Comparison of ENCODE assay signal across 16 cellular contexts in the genomic region with DNA sequence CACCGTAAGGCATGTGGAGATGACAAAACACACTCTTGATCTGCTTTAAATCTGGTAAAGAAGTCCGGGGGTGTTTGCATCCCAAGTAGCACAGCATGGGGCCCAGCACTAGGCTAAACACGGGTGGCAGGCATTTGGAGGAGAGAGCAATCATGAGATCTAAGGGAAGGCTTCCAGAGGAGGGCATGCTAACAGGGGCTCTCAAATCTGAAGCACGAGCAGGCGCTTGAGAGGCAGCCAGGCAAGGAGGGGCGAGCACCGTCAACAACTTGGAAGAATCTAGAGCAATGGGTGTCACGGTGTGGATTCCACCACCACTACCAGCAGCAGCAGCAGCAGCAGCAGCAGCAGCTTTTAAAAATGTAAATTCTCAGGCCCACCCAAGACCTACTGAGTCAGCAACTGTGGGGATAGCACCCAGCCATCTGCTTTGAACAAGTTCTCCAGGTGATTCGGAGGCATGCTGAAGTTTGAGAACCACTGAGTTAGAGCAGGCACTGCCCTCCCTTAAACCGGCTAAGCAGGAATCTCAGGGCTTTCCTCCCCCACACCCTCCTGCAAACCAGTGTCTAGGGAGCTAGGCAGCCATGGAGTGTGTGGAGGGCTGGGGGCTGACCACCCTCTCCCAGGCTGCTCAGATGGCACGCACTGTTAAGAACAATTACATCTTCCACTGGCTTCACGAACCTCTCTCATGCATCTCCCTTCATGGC.
"Had no signal": no experiment of that assay in that cellular context is flagged by ENCODE, and none has a peak within 500 bp of the region (broad histone marks: within the 10 kb centered on the region; RNA-seq: fewer than 3 reads in every experiment).

No MANE protein-coding gene starts in this region.

- H3K27ac Mint-ChIP-seq: activated CD8-positive, alpha-beta T cell treated with anti-CD3 and anti-CD28 coated beads for 36 hours; activated naive CD8-positive, alpha-beta T cell; natural killer cell treated with Interleukin-12 subunit alpha and Interleukin-12 subunit beta and Interleukin-15 and Interleukin-18, amount 100 ng/mL, for 72 hours; type B pancreatic cell had no signal

- DNase-seq: activated CD4-positive, alpha-beta T cell treated with anti-CD3 and anti-CD28 coated beads for 1 hour; activated CD8-positive, alpha-beta memory T cell treated with anti-CD3 and anti-CD28 coated beads, Interleukin-2, amount 50 U/mL, for 4 hours; activated CD8-positive, alpha-beta T cell treated with anti-CD3 and anti-CD28 coated beads for 36 hours; activated gamma-delta T cell treated with Interleukin-2 at 50 U/mL for 16 hours; amniotic stem cell; body of pancreas; central memory CD4-positive, alpha-beta T cell; colonic mucosa; left ventricle myocardium superior; mesenchymal stem cell; stimulated activated CD4-positive, alpha-beta T cell treated with anti-CD3 and anti-CD28 coated beads, Interleukin-15, amount 100 ng/mL, for 24 hours; stimulated activated CD4-positive, alpha-beta T cell treated with anti-CD3 and anti-CD28 coated beads, Interleukin-4, amount 100 ng/mL, for 1 hour; stimulated activated naive CD4-positive, alpha-beta T cell had no signal

- ATAC-seq: activated CD8-positive, alpha-beta T cell treated with anti-CD3 and anti-CD28 coated beads for 36 hours; body of pancreas; left ventricle myocardium superior had no signal

- H3K4me3 Mint-ChIP-seq: activated CD8-positive, alpha-beta T cell treated with anti-CD3 and anti-CD28 coated beads for 36 hours; activated naive CD8-positive, alpha-beta T cell; natural killer cell treated with Interleukin-12 subunit alpha and Interleukin-12 subunit beta and Interleukin-15 and Interleukin-18, amount 100 ng/mL, for 72 hours; type B pancreatic cell had no signal

- H3K9me3 Mint-ChIP-seq: activated CD8-positive, alpha-beta T cell treated with anti-CD3 and anti-CD28 coated beads for 36 hours; natural killer cell treated with Interleukin-12 subunit alpha and Interleukin-12 subunit beta and Interleukin-15 and Interleukin-18, amount 100 ng/mL, for 72 hours; type B pancreatic cell had no signal

- H3K27me3 Mint-ChIP-seq: activated CD8-positive, alpha-beta T cell treated with anti-CD3 and anti-CD28 coated beads for 36 hours; activated naive CD8-positive, alpha-beta T cell; natural killer cell treated with Interleukin-12 subunit alpha and Interleukin-12 subunit beta and Interleukin-15 and Interleukin-18, amount 100 ng/mL, for 72 hours; type B pancreatic cell had no signal

- H3K36me3 Mint-ChIP-seq: natural killer cell treated with Interleukin-12 subunit alpha and Interleukin-12 subunit beta and Interleukin-15 and Interleukin-18, amount 100 ng/mL, for 72 hours; type B pancreatic cell had no signal
